Comparison of ENCODE assay signal across 16 cellular contexts in the genomic region with DNA sequence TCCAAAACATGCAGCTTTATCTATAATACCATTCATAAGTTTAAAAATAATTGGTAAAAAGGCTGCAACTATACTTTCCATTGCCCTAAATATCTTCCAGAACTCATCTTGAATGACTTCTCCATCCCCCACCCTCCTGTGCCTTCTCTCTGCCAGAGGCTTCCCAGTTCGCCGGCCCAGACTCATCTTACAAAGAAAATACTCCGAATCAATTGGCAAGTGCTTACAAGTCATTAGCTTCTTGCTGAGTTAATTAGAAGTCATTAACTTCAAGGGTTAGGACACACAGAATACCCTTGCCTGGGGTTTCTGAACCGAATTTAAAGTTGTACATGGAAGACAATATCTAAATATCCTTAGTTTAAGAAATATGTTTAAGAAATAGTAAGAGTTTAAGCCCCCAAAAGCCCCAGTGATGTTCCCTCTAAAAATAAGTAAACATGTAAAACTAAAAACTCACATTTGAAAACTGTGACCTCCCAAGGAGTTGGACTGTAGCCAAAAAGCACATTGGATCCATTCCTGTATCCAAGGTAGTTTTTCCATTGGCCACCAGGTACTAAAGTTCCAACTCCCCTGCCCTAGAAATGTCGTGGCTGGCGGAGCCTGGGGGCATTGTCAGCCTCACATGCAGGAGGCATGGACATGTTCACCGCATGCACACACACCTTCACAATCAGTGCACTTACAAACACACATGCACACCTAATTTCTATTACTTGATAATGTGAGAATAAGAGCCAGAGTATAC.
"Had no signal": no experiment of that assay in that cellular context is flagged by ENCODE, and none has a peak within 500 bp of the region (broad histone marks: within the 10 kb centered on the region; RNA-seq: fewer than 3 reads in every experiment).

No MANE protein-coding gene starts in this region.

- ATAC-seq: activated naive CD8-positive, alpha-beta T cell treated with anti-CD3 and anti-CD28 coated beads, Interleukin-2, amount 50 U/mL, for 24 hours; stimulated activated naive CD8-positive, alpha-beta T cell treated with anti-CD3 and anti-CD28 coated beads, Interleukin-15, Interleukin-2, amounts not matched to agents 100 U/mL and 50 U/mL, for 24 hours had no signal

- H3K27me3 Mint-ChIP-seq: activated B cell treated with CpG ODN at 0.5 μM for 24 hours; activated CD4-positive, alpha-beta T cell treated with anti-CD3 and anti-CD28 coated beads, Interleukin-2, amount 10 ng/mL, durations not matched to agents 24 days and 14 days; activated naive CD8-positive, alpha-beta T cell treated with anti-CD3 and anti-CD28 coated beads, Interleukin-2, amount 50 U/mL, for 24 hours had no signal

- H3K27ac ChIP-seq: ascending aorta, esophagus muscularis mucosa, left ventricle myocardium inferior, ovary, suprapubic skin, upper lobe of left lung had no signal

- H3K9me3 ChIP-seq: ascending aorta, esophagus muscularis mucosa, left ventricle myocardium inferior, ovary, suprapubic skin, upper lobe of left lung had no signal

- H3K27me3 ChIP-seq: ascending aorta, esophagus muscularis mucosa, ovary, suprapubic skin, upper lobe of left lung had no signal

- H3K27ac Mint-ChIP-seq: activated B cell treated with CpG ODN at 0.5 μM for 24 hours; activated CD4-positive, alpha-beta T cell treated with anti-CD3 and anti-CD28 coated beads, Interleukin-2, amount 10 ng/mL, durations not matched to agents 24 days and 14 days; activated naive CD8-positive, alpha-beta T cell treated with anti-CD3 and anti-CD28 coated beads, Interleukin-2, amount 50 U/mL, for 24 hours; activated T-helper 1 cell treated with anti-CD3 and anti-CD28 coated beads, Interleukin-12 subunit alpha, Interleukin-12 subunit beta, Interleukin-2, Interleukin-4 antibody, amounts not matched to agents 30 ng/mL and 10 ng/mL and 1 ng/mL, durations not matched to agents 14 hours and 24 hours and 36 hours had no signal

- DNase-seq: activated B cell treated with CpG ODN at 0.5 μM for 24 hours; activated CD4-positive, alpha-beta T cell treated with anti-CD3 and anti-CD28 coated beads, Interleukin-2, amount 10 ng/mL, durations not matched to agents 24 days and 14 days; activated naive CD4-positive, alpha-beta T cell treated with Interleukin-2 at 50 U/mL for 16 hours; activated naive CD8-positive, alpha-beta T cell treated with anti-CD3 and anti-CD28 coated beads, Interleukin-2, amount 50 U/mL, for 24 hours; left ventricle myocardium inferior; mesenchymal stem cell; ovary; stimulated activated CD4-positive, alpha-beta T cell treated with anti-CD3 and anti-CD28 coated beads, Interleukin-12 subunit alpha, Interleukin-12 subunit beta, amount 100 ng/mL, for 4 hours; stimulated activated CD4-positive, alpha-beta T cell treated with anti-CD3 and anti-CD28 coated beads, Interleukin-2, amount 100 ng/mL, for 48 hours; stimulated activated naive CD8-positive, alpha-beta T cell treated with anti-CD3 and anti-CD28 coated beads, Interleukin-15, Interleukin-2, amounts not matched to agents 100 U/mL and 50 U/mL, for 24 hours; upper lobe of left lung had no signal

- H3K9me3 Mint-ChIP-seq: activated CD4-positive, alpha-beta T cell treated with anti-CD3 and anti-CD28 coated beads, Interleukin-2, amount 10 ng/mL, durations not matched to agents 24 days and 14 days; neural crest cell had no signal

- H3K4me1 Mint-ChIP-seq: activated B cell treated with CpG ODN at 0.5 μM for 24 hours; activated CD4-positive, alpha-beta T cell treated with anti-CD3 and anti-CD28 coated beads, Interleukin-2, amount 10 ng/mL, durations not matched to agents 24 days and 14 days; activated naive CD8-positive, alpha-beta T cell treated with anti-CD3 and anti-CD28 coated beads, Interleukin-2, amount 50 U/mL, for 24 hours had no signal

- H3K36me3 ChIP-seq: ascending aorta, esophagus muscularis mucosa, left ventricle myocardium inferior, ovary, suprapubic skin, upper lobe of left lung had no signal

- H3K4me3 ChIP-seq: ascending aorta, esophagus muscularis mucosa, left ventricle myocardium inferior, ovary, suprapubic skin, upper lobe of left lung had no signal

- H3K4me1 ChIP-seq: ascending aorta, esophagus muscularis mucosa, left ventricle myocardium inferior, suprapubic skin, upper lobe of left lung had no signal

- H3K4me3 Mint-ChIP-seq: activated B cell treated with CpG ODN at 0.5 μM for 24 hours; activated CD4-positive, alpha-beta T cell treated with anti-CD3 and anti-CD28 coated beads, Interleukin-2, amount 10 ng/mL, durations not matched to agents 24 days and 14 days; activated naive CD8-positive, alpha-beta T cell treated with anti-CD3 and anti-CD28 coated beads, Interleukin-2, amount 50 U/mL, for 24 hours; activated T-helper 1 cell treated with anti-CD3 and anti-CD28 coated beads, Interleukin-12 subunit alpha, Interleukin-12 subunit beta, Interleukin-2, Interleukin-4 antibody, amounts not matched to agents 30 ng/mL and 10 ng/mL and 1 ng/mL, durations not matched to agents 14 hours and 24 hours and 36 hours; neural crest cell had no signal
